Comparison of ENCODE assay signal across 8 cellular contexts in the genomic region with DNA sequence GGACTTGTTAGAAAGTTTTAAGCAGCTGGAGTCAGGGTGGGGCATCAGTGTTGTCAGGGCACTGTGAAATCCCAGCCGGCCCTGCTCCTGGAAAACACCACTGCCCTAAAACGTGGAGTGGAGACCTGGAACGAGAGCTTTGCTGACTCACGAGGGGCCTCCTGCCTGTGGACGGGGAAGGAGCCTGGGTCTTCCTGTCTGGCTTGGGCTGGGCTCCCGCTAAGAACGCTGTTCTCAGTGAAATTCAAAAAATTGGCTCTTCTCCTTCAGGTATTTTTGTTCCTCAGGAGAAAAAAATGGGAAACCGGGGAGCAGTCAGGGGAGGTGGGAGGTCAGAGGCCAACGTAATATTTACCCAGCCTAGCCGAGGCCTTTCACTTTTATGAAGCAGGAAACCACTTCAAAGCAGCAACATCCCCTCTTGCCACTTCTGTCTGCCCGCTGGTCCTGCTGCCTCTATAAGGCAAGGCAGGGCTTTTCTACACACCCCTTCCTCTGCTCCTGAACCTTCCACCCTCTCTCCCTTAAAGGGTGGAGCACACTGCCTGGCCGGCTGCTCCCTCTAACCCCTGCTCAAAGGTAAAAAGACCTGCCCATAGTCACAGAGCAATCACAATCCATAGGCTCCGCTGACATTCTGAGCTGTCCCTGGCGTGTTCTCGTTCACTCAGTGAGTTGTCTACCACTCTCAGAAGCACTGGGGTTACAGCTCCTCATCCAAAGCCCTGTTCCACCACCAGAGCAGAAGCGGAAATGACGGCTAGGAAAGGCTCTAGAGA. TPM values are rescaled to one million over a fixed set of nuclear protein-coding genes. Genes with fewer than 3 reads are reported as not detected.
DNase-seq lines count a peak whose midpoint lies in the region; ATAC-seq and TF ChIP-seq lines count a peak whose summit lies in the region.

No MANE protein-coding gene starts in this region.

- ATAC-seq in HG02852 (IDR thresholded peaks at IDR 0.05; ENCODE audit: unreplicated experiment) (peak; percentile 66), HG02970 (IDR thresholded peaks at IDR 0.05; ENCODE audit: low FRiP score, unreplicated experiment) (no peak)
- peak; percentile 69 for ATAC-seq in activated naive CD8-positive, alpha-beta T cell treated with anti-CD3 and anti-CD28 coated beads, Interleukin-2, amount 10 ng/mL, durations not matched to agents 7 days and 5 days (ENCODE audit: low read depth)
- ATAC-seq in stimulated activated naive CD8-positive, alpha-beta T cell treated with anti-CD3 and anti-CD28 coated beads, Interleukin-15, Interleukin-2, amounts not matched to agents 100 U/mL and 50 U/mL, for 24 hours, result peak; percentile 70

- H3K27ac Mint-ChIP-seq in activated naive CD8-positive, alpha-beta T cell treated with anti-CD3 and anti-CD28 coated beads, Interleukin-2, amount 10 ng/mL, durations not matched to agents 7 days and 5 days, result no peak overlapping the region

- H3K36me3 ChIP-seq in hepatocyte (replicated peaks; ENCODE audit: insufficient read depth, low read depth), result no peaks in the 10 kb centered on the region

- no peaks in the 10 kb centered on the region for H3K9me3 ChIP-seq in hepatocyte (ENCODE audit: low read depth)

- peak overlapping the region; percentile 7 for H2AFZ ChIP-seq in hepatocyte

- peak overlapping the region; percentile 52 for H3K4me2 ChIP-seq in hepatocyte

- peaks cover 66% of the 10 kb centered on the region for H3K4me1 ChIP-seq in hepatocyte (ENCODE audit: insufficient read depth)

- peaks cover 11% of the 10 kb centered on the region for H3K4me1 Mint-ChIP-seq in activated naive CD8-positive, alpha-beta T cell treated with anti-CD3 and anti-CD28 coated beads, Interleukin-2, amount 10 ng/mL, durations not matched to agents 7 days and 5 days

- H3K4me3 Mint-ChIP-seq in activated naive CD8-positive, alpha-beta T cell treated with anti-CD3 and anti-CD28 coated beads, Interleukin-2, amount 10 ng/mL, durations not matched to agents 7 days and 5 days, result no peak overlapping the region

- no peak overlapping the region for H3K4me3 ChIP-seq in AG10803 (ENCODE audit: low read length)
- H3K4me3 ChIP-seq in hepatocyte, result no peak overlapping the region

- H3K9me3 Mint-ChIP-seq in activated naive CD8-positive, alpha-beta T cell treated with anti-CD3 and anti-CD28 coated beads, Interleukin-2, amount 10 ng/mL, durations not matched to agents 7 days and 5 days, result no peaks in the 10 kb centered on the region

- no peaks in the 10 kb centered on the region for H3K9me2 ChIP-seq in hepatocyte (replicated peaks; ENCODE audit: insufficient read depth)

- peaks cover 58% of the 10 kb centered on the region for H3K79me2 ChIP-seq in hepatocyte

- TF ChIP-seq CTCF in AG10803 (conservative IDR thresholded peaks at IDR 0.05; ENCODE audit: low read length) (peak; percentile 11), hepatocyte (IDR thresholded peaks at IDR 0.05; ENCODE audit: poor library complexity) (no peak)

- H3K36me3 Mint-ChIP-seq in activated naive CD8-positive, alpha-beta T cell treated with anti-CD3 and anti-CD28 coated beads, Interleukin-2, amount 10 ng/mL, durations not matched to agents 7 days and 5 days, result no peaks in the 10 kb centered on the region

- POLR2A ChIA-PET in activated naive CD8-positive, alpha-beta T cell treated with anti-CD3 and anti-CD28 coated beads, Interleukin-2, amount 10 ng/mL, durations not matched to agents 7 days and 5 days (lab: Charles Lee), result no interaction called here

- peaks cover 2% of the 10 kb centered on the region for H4K20me1 ChIP-seq in hepatocyte (ENCODE audit: insufficient read depth, poor library complexity, severe bottlenecking)

- peaks cover 69% of the 10 kb centered on the region for H3K27me3 Mint-ChIP-seq in activated naive CD8-positive, alpha-beta T cell treated with anti-CD3 and anti-CD28 coated beads, Interleukin-2, amount 10 ng/mL, durations not matched to agents 7 days and 5 days

- H3K27me3 ChIP-seq in hepatocyte, result no peaks in the 10 kb centered on the region

- H3K27ac ChIP-seq in hepatocyte, result peak overlapping the region; percentile 76

- WGBS in hepatocyte (ENCODE audit: low lambda C conversion rate, missing lambda C conversion rate), result 41% methylated on average over 17 of the region's 17 CpGs

- DNase-seq in AG10803 (ENCODE audit: low read depth), result peak; percentile 76
- no peak for DNase-seq in activated naive CD8-positive, alpha-beta T cell treated with anti-CD3 and anti-CD28 coated beads, Interleukin-2, amount 10 ng/mL, durations not matched to agents 7 days and 5 days
- peak; percentile 76 for DNase-seq in hepatocyte (ENCODE audit: low spot score)
- peak; percentile 17 for DNase-seq in stimulated activated naive CD8-positive, alpha-beta T cell treated with anti-CD3 and anti-CD28 coated beads, Interleukin-15, Interleukin-2, amounts not matched to agents 100 U/mL and 50 U/mL, for 24 hours
- DNase-seq in NCI-H2171 (lab: John Stamatoyannopoulos, UW), result no peak
- DNase-seq in NK-92 (lab: John Stamatoyannopoulos, UW; ENCODE audit: unreplicated experiment), result no peak

RNA-seq across cellular contexts. Expression of gene PLXNA2, which starts 8.0 kb away (rescaled TPM):
- total RNA-seq in activated naive CD8-positive, alpha-beta T cell treated with anti-CD3 and anti-CD28 coated beads, Interleukin-2, amount 10 ng/mL, durations not matched to agents 7 days and 5 days, result 1 to 10 TPM; 2.0 to 2.1 TPM
- total RNA-seq in hepatocyte, result 8.3 and 9.8 TPM in 2 replicates
- 13.1 and 16.4 TPM in 2 replicates for polyA plus RNA-seq in hepatocyte

Comparison
In these comparisons a context has a peak if more than half of its experiments do, and no peak if none do; other contexts are left out.
1. DNase-seq: peak in AG10803 (single experiment), hepatocyte (single experiment) and stimulated activated naive CD8-positive, alpha-beta T cell treated with anti-CD3 and anti-CD28 coated beads, Interleukin-15, Interleukin-2, amounts not matched to agents 100 U/mL and 50 U/mL, for 24 hours (single experiment); none in activated naive CD8-positive, alpha-beta T cell treated with anti-CD3 and anti-CD28 coated beads, Interleukin-2, amount 10 ng/mL, durations not matched to agents 7 days and 5 days (single experiment), NCI-H2171 (single experiment) and NK-92 (single experiment).